ENCODE assay signal across 11 cellular contexts in the genomic region with DNA sequence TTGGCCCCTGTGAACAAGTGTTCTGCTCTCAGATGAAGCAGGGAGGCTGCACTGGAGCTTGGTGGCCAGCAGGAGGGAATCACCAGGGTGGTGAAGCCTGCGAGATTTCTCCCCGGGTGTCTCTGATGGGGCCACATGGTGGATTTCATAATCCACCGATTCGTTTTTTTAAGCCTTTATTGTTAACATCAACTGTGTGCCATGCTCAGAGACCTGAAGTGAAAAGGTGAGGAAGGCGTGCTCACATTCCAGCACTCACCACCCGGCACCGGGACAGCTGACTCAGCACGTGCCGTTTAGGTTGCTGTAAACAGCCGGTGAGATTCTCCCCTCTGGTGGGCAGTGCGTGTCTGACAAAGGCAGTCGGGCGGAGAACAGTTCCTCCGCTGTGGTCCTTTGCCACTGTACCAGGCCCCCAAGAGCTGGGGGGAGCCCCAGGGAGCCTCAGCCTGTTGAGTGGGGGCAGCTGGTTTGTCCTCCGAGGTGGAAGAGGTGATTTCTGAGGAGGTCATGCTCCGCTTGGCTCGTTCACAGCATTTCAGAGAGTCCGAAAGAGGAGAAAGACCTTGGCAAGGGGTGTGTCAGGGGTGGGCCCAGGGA. TPM values are rescaled to one million over a fixed set of nuclear protein-coding genes. Genes with fewer than 3 reads are reported as not detected.
DNase-seq lines count a peak whose midpoint lies in the region; ATAC-seq, FAIRE-seq and TF ChIP-seq lines count a peak whose summit lies in the region.
"Had no signal": no experiment of that assay in that cellular context is flagged by ENCODE, and none has a peak within 500 bp of the region (broad histone marks: within the 10 kb centered on the region; RNA-seq: fewer than 3 reads in every experiment).

No MANE protein-coding gene starts in this region.

- intact Hi-C loops in K562 (cut with micrococcal nuclease): no loop called here

- H2AFZ ChIP-seq in K562 (ENCODE audit: low read depth, low read length): no peak overlapping the region

- no peak for TF ChIP-seq EP300 in K562 (IDR thresholded peaks at IDR 0.05; ENCODE audit: low read length)

- peak overlapping the region; percentile 28; the same call in 1 of the 2 replicates for H3K27ac ChIP-seq in BLaER1
- H3K27ac ChIP-seq in HEK293 (ENCODE audit: extremely low read depth, low read depth, low read length): no peak overlapping the region
- H3K27ac ChIP-seq in K562 (ENCODE audit: extremely low read depth, low read depth, low read length): no peak overlapping the region
- H3K27ac ChIP-seq: SJSA1 had no signal

- H3K36me3 ChIP-seq in BLaER1: peaks cover 49% of the 10 kb centered on the region
- H3K36me3 ChIP-seq in HEK293 (ENCODE audit: control insufficient read depth in 2 of 2, insufficient read depth in 1 of 2, low read length in 2 of 2): peaks cover 0 to 37% of the 10 kb centered on the region in 2 experiments; a peak in 2 of 3 replicates
- H3K36me3 ChIP-seq in K562 (ENCODE audit: control insufficient read depth, insufficient read depth, low read length): peaks cover 75% of the 10 kb centered on the region; the same call in 2 of the 3 replicates
- H3K36me3 ChIP-seq in HAP-1 (replicated peaks): peaks cover 17% of the 10 kb centered on the region; the same call in 1 of the 2 replicates

- H4K20me1 ChIP-seq in BLaER1 (peaks cover 93% of the 10 kb centered on the region), K562 (replicated peaks; ENCODE audit: control insufficient read depth, insufficient read depth, low read length) (peaks cover 21% of the 10 kb centered on the region)

- 87% methylated on average over 17 of the region's 18 CpGs for WGBS in K562 (ENCODE audit: insufficient coverage, low coverage, missing lambda C conversion rate)

- H3K79me2 ChIP-seq in K562 (ENCODE audit: control insufficient read depth, insufficient read depth, low read length): peaks cover 3% of the 10 kb centered on the region; the same call in 2 of the 3 replicates

- H3K4me2 ChIP-seq in BLaER1 (peak overlapping the region; percentile 87), K562 (ENCODE audit: insufficient read depth, low read length) (no peak overlapping the region)

- H3K4me1 ChIP-seq in BLaER1 (peaks cover 69% of the 10 kb centered on the region), HEK293 (ENCODE audit: control insufficient read depth, insufficient read depth, low read length) (no peaks in the 10 kb centered on the region), K562 (replicated peaks in 1 of 2; ENCODE audit: control insufficient read depth in 2 of 2, insufficient read depth in 2 of 2, low read length in 2 of 2) (peaks cover 0 to 5% of the 10 kb centered on the region in 2 experiments; a peak in 1 of 5 replicates), HAP-1 (no peaks in the 10 kb centered on the region)
- H3K4me1 ChIP-seq: SJSA1 had no signal

- in situ Hi-C loops in K562 (cut with MboI): no loop called here
- in situ Hi-C loops in HAP-1 (cut with MboI; ENCODE audit: low sequenced_read_pairs): no loop called here

- peak; percentile 37 for FAIRE-seq in K562 (lab: Jason Lieb, UNC)
- FAIRE-seq: GM19239 had no signal

- ATAC-seq in K562: no peak
- no peak for ATAC-seq in GM19467 (IDR thresholded peaks at IDR 0.05; ENCODE audit: unreplicated experiment)

- peak in 1 of 4 experiments; percentile 34 for DNase-seq in K562 (ENCODE audit: extremely low read depth in 1 of 4, low spot score in 3 of 4)
- DNase-seq in myocyte (ENCODE audit: low read depth): peak; percentile 26
- DNase-seq in HAP-1 (ENCODE audit: low spot score in 2 of 2): no peak
- no peak for DNase-seq in T1000 (lab: John Stamatoyannopoulos, UW)
- DNase-seq in stimulated activated CD8-positive, alpha-beta memory T cell treated with anti-CD3 and anti-CD28 coated beads, Interleukin-4, amount 100 ng/mL, for 48 hours: no peak
- DNase-seq: NCI-H1417 had no signal

- H3K9me1 ChIP-seq in K562 (ENCODE audit: control insufficient read depth, insufficient read depth, low read length): no peaks in the 10 kb centered on the region

- H3K4me3 ChIP-seq in BLaER1: no peak overlapping the region
- no peak overlapping the region for H3K4me3 ChIP-seq in HEK293 (ENCODE audit: low read depth, low read length)
- H3K4me3 ChIP-seq in K562: no peak overlapping the region
- no peak overlapping the region for H3K4me3 ChIP-seq in HAP-1
- H3K4me3 ChIP-seq: SJSA1 had no signal

- no TSS peak for BruUV-seq in K562 (replicated peaks; lab: Mats Ljungman, UMichigan)

- H3K27me3 ChIP-seq in BLaER1 (no peaks in the 10 kb centered on the region), K562 (ENCODE audit: control insufficient read depth in 2 of 2, insufficient read depth in 2 of 2, low read length in 2 of 2) (no peaks in the 10 kb centered on the region), HAP-1 (ENCODE audit: low read depth) (no peaks in the 10 kb centered on the region)
- H3K27me3 ChIP-seq: SJSA1 had no signal

- POLR2A ChIA-PET in HEK293 (lab: Yijun Ruan, JAX): no interaction called here
- POLR2A ChIA-PET in K562 (lab: Yijun Ruan, JAX): interaction anchor here (0.8 kb wide), 1 partner anchor 303 kb away, joined by 3 read pairs; no protein-coding TSS in a partner anchor

- CTCF ChIA-PET in HEK293 (lab: Yijun Ruan, JAX) (interaction anchor here (1.2 kb wide), 1 partner anchor 26 kb away, joined by 3 read pairs; no protein-coding TSS in a partner anchor), K562 (lab: Yijun Ruan, JAX; ENCODE audit: low intra/inter-chr PET ratio) (interaction anchor here (0.6 kb wide), 1 partner anchor 1365 kb away, joined by 3 read pairs; no protein-coding TSS in a partner anchor)

- TF ChIP-seq CTCF in HEK293 (tag by site-specific recombination; IDR thresholded peaks at IDR 0.05) (no peak), K562 (IDR thresholded peaks at IDR 0.05 in 2 of 3, conservative IDR thresholded peaks at IDR 0.05 in 1 of 3; ENCODE audit: insufficient read depth in 2 of 3, low read depth in 1 of 3, low read length in 3 of 3) (no peak)

- H3K9me3 ChIP-seq in BLaER1: no peaks in the 10 kb centered on the region
- H3K9me3 ChIP-seq in HEK293 (ENCODE audit: control insufficient read depth, insufficient read depth, low read depth, low read length): no peaks in the 10 kb centered on the region
- no peaks in the 10 kb centered on the region for H3K9me3 ChIP-seq in K562 (replicated peaks; ENCODE audit: control insufficient read depth, insufficient read depth, low read depth, low read length)
- H3K9me3 ChIP-seq in HAP-1: no peaks in the 10 kb centered on the region
- H3K9me3 ChIP-seq: SJSA1 had no signal

- H3K9ac ChIP-seq in BLaER1: no peak overlapping the region
- no peak overlapping the region for H3K9ac ChIP-seq in K562 (ENCODE audit: insufficient read depth in 1 of 2, low read depth in 2 of 2, low read length in 2 of 2)

- TF ChIP-seq RAD21 in K562 (CRISPR knock-in tag; conservative IDR thresholded peaks at IDR 0.05 in 1 of 2, IDR thresholded peaks at IDR 0.05 in 1 of 2): no peak

- TF ChIP-seq POLR2A in K562 (conservative IDR thresholded peaks at IDR 0.05): no peak

TF ChIP-seq in HEK293, 187 proteins besides CTCF, POLR2A, EP300 and RAD21 (continues in another document):
- TF ChIP-seq ZNF23 (tag by site-specific recombination; IDR thresholded peaks at IDR 0.05; ENCODE audit: borderline replicate concordance) (no peak), GLIS2 (tag by site-specific recombination; IDR thresholded peaks at IDR 0.05) (peak; percentile 16; the same call in 1 of the 2 replicates)

TF ChIP-seq in K562, 482 proteins besides CTCF, POLR2A, EP300 and RAD21 (continues in another document):
- no peak for TF ChIP-seq ZNF140 (CRISPR knock-in tag; IDR thresholded peaks at IDR 0.05)
- TF ChIP-seq ATF1 (CRISPR knock-in tag; IDR thresholded peaks at IDR 0.05): no peak
- TF ChIP-seq ATF1 (tag; IDR thresholded peaks at IDR 0.05): no peak
- TF ChIP-seq FOXJ3 (CRISPR knock-in tag; IDR thresholded peaks at IDR 0.05): no peak

RNA-seq across cellular contexts. Expression of a gene that starts 12.7 kb away (rescaled TPM):
- total RNA-seq in K562 (2011; cell fraction: chromatin; rRNA removed; ENCODE audit: low replicate concordance): 2.8 and 5.5 TPM in 2 replicates
- total RNA-seq in K562 (2011; cell fraction: nucleolus; rRNA removed): 2.1 and 3.2 TPM in 2 replicates
- total RNA-seq in K562 (2011; cell fraction: nucleoplasm; rRNA removed): 0.99 and 1.4 TPM in 2 replicates
- 0.82 and 1.1 TPM in 2 replicates for total RNA-seq in K562 (2014; rRNA removed)
- 0.18 and 0.61 TPM in 2 replicates for total RNA-seq in K562 (2014; rRNA removed; fragmentation: Illumina TruSeq; extraction: Trizol)
- total RNA-seq in K562 (2015; rRNA removed; fragmentation: Illumina TruSeq; extraction: Trizol): 1.2 TPM in 2 replicates
- 1.6 and 1.8 TPM in 2 replicates for total RNA-seq in K562 (2021)
- 0.68 and 1.3 TPM in 2 replicates for polyA plus RNA-seq in K562 (2011; rRNA removed)
- polyA plus RNA-seq in K562 (2011; cell fraction: cytosol; rRNA removed): 0.88 and 1.8 TPM in 2 replicates
- 5.4 and 7.4 TPM in 2 replicates for polyA plus RNA-seq in K562 (2011; cell fraction: nucleus; rRNA removed)
- 1.6 and 4.2 TPM in 2 replicates for polyA plus RNA-seq in K562 (2012)
- 0.43 and 0.72 TPM in 2 replicates for polyA plus RNA-seq in K562 (2014; fragmentation: Illumina TruSeq; extraction: Trizol)
- polyA plus RNA-seq in K562 (2014; fragmentation: Nextera tagmentation; extraction: Ambion mirVana): under 1 TPM in 1 of 2 experiments, not detected in 1; 0.06 TPM
- polyA plus RNA-seq in K562 (2014; rRNA removed): 0.89 and 1.8 TPM in 2 replicates
- 0.15 and 0.91 TPM in 2 replicates for polyA minus RNA-seq in K562 (2011; rRNA and poly(A)+ RNA removed)
- polyA minus RNA-seq in K562 (2011; cell fraction: cytosol; rRNA and poly(A)+ RNA removed): 0.76 and 1.3 TPM in 2 replicates
- 2.3 and 2.9 TPM in 2 replicates for polyA minus RNA-seq in K562 (2011; cell fraction: nucleus; rRNA and poly(A)+ RNA removed)
- 74.8 and 106 TPM in 2 replicates for total RNA-seq in myocyte
- polyA plus RNA-seq in myocyte (2012): 16.9 TPM

RNA-seq across cellular contexts. Expression of a gene that starts 37.3 kb away (rescaled TPM):
- total RNA-seq in K562 (2011; cell fraction: chromatin; rRNA removed; ENCODE audit: low replicate concordance): 308 and 309 TPM in 2 replicates
- total RNA-seq in K562 (2011; cell fraction: nucleolus; rRNA removed): 184 and 199 TPM in 2 replicates
- 242 and 272 TPM in 2 replicates for total RNA-seq in K562 (2011; cell fraction: nucleoplasm; rRNA removed)
- total RNA-seq in K562 (2014; rRNA removed) (197 and 226 TPM in 2 replicates), K562 (2014; rRNA removed; fragmentation: Illumina TruSeq; extraction: Trizol) (196 and 217 TPM in 2 replicates), K562 (2015; rRNA removed; fragmentation: Illumina TruSeq; extraction: Trizol) (187 and 193 TPM in 2 replicates), K562 (2021) (148 and 156 TPM in 2 replicates), myocyte (101 and 134 TPM in 2 replicates)
- polyA plus RNA-seq in K562 (2011; rRNA removed) (350 and 487 TPM in 2 replicates), K562 (2014; fragmentation: Illumina TruSeq; extraction: Trizol) (192 and 199 TPM in 2 replicates), K562 (2014; fragmentation: Nextera tagmentation; extraction: Ambion mirVana) (10 to 100 TPM; 36.4 to 50.0 TPM), K562 (2014; rRNA removed) (231 and 257 TPM in 2 replicates)
- 426 and 451 TPM in 2 replicates for polyA plus RNA-seq in K562 (2011; cell fraction: cytosol; rRNA removed)
- polyA plus RNA-seq in K562 (2011; cell fraction: nucleus; rRNA removed): 307 and 341 TPM in 2 replicates
- 174 and 212 TPM in 2 replicates for polyA plus RNA-seq in K562 (2012)
- polyA minus RNA-seq in K562 (2011; rRNA and poly(A)+ RNA removed): 195 and 295 TPM in 2 replicates
- 84.1 and 88.1 TPM in 2 replicates for polyA minus RNA-seq in K562 (2011; cell fraction: cytosol; rRNA and poly(A)+ RNA removed)
- 71.5 and 88.4 TPM in 2 replicates for polyA minus RNA-seq in K562 (2011; cell fraction: nucleus; rRNA and poly(A)+ RNA removed)
- 137 TPM for polyA plus RNA-seq in myocyte (2012)

Comparison
In these comparisons a context has a peak if more than half of its experiments do, and no peak if none do; other contexts are left out.
1. RNA of a gene that starts 12.7 kb away (total RNA-seq): 74.8 to 106 TPM in myocyte; 0.18 to 5.5 TPM in K562; every median in the first group is over 10 times any median in the second.